13 cellular contexts compared by ENCODE assay signal in genomic region chr9:91117474-91117891, GRCh38.
A peak's percentile ranks its signal among the peaks of the same experiment; 100 is the strongest.
DNase-seq lines count a peak whose midpoint lies in the region; ATAC-seq and TF ChIP-seq lines count a peak whose summit lies in the region.
"Had no signal": no experiment of that assay in that cellular context is flagged by ENCODE, and none has a peak within 500 bp of the region (broad histone marks: within the 10 kb centered on the region; RNA-seq: fewer than 3 reads in every experiment).

No MANE protein-coding gene starts in this region.

- H3K36me3 Mint-ChIP-seq in activated CD4-positive, alpha-beta T cell treated with anti-CD3 and anti-CD28 coated beads, Interleukin-2, amount 10 ng/mL, durations not matched to agents 24 days and 14 days (ENCODE audit: low read depth): peaks cover 37% of the 10 kb centered on the region

- no peak overlapping the region for H3K4me3 Mint-ChIP-seq in activated CD4-positive, alpha-beta T cell treated with anti-CD3 and anti-CD28 coated beads, Interleukin-2, amount 10 ng/mL, durations not matched to agents 24 days and 14 days

- H3K27ac Mint-ChIP-seq in activated CD4-positive, alpha-beta T cell treated with anti-CD3 and anti-CD28 coated beads, Interleukin-2, amount 10 ng/mL, durations not matched to agents 24 days and 14 days: no peak overlapping the region
- H3K27ac Mint-ChIP-seq: nephron progenitor cell; stimulated activated naive CD8-positive, alpha-beta T cell treated with anti-CD3 and anti-CD28 coated beads, Interleukin-15, Interleukin-2, amounts not matched to agents 100 ng/mL and 50 ng/mL, for 24 hours had no signal

- ATAC-seq in omental fat pad (ENCODE audit: low FRiP score) (peak; percentile 9), HG03139 (IDR thresholded peaks at IDR 0.05; ENCODE audit: unreplicated experiment) (no peak)

- H3K36me3 ChIP-seq in fibroblast of lung (ENCODE audit: control insufficient read depth, insufficient read depth, low read length): no peaks in the 10 kb centered on the region
- H3K36me3 ChIP-seq in transverse colon: no peaks in the 10 kb centered on the region

- peaks cover 43% of the 10 kb centered on the region for H3K4me1 Mint-ChIP-seq in activated CD4-positive, alpha-beta T cell treated with anti-CD3 and anti-CD28 coated beads, Interleukin-2, amount 10 ng/mL, durations not matched to agents 24 days and 14 days

- H3K27me3 Mint-ChIP-seq in activated CD4-positive, alpha-beta T cell treated with anti-CD3 and anti-CD28 coated beads, Interleukin-2, amount 10 ng/mL, durations not matched to agents 24 days and 14 days: peaks cover 2% of the 10 kb centered on the region

- 93% methylated on average over 28 of the region's 29 CpGs; no CpG with 5 or more reads in 1 of the 2 donors for whole genome bisulfite sequencing in transverse colon (ENCODE audit: low coverage in 1 of 2), 2 donors

- no peak for TF ChIP-seq POLR2A in transverse colon (IDR thresholded peaks at IDR 0.05)

- H3K27ac ChIP-seq in fibroblast of lung (ENCODE audit: insufficient read depth, low read length) (peak overlapping the region; percentile 92), transverse colon (peak overlapping the region; percentile 45 to 64 (median 50))
- H3K27ac ChIP-seq: epithelial cell of prostate had no signal

- H3K4me1 ChIP-seq in fibroblast of lung (ENCODE audit: control insufficient read depth, extremely low read depth, insufficient read depth, low read length): peaks cover 16% of the 10 kb centered on the region
- peaks cover 3 to 29% (median 16%) of the 10 kb centered on the region in 4 donors for H3K4me1 ChIP-seq in transverse colon

- H3K9me3 ChIP-seq in fibroblast of lung (ENCODE audit: control insufficient read depth, insufficient read depth, low read depth, low read length): no peaks in the 10 kb centered on the region
- no peaks in the 10 kb centered on the region for H3K9me3 ChIP-seq in transverse colon
- H3K9me3 ChIP-seq: SK-N-SH had no signal

- no peak overlapping the region for H3K4me2 ChIP-seq in fibroblast of lung (ENCODE audit: extremely low read depth, insufficient read depth, low read length)
- H3K4me2 ChIP-seq: SK-N-SH had no signal

- H3K27me3 ChIP-seq in fibroblast of lung (ENCODE audit: control insufficient read depth, insufficient read depth, low read length): no peaks in the 10 kb centered on the region
- H3K27me3 ChIP-seq in transverse colon: peaks cover 3% of the 10 kb centered on the region

- in situ Hi-C loops in transverse colon (cut with MboI; ENCODE audit: low pct_ligation_motif_present in 1 of 4, low pct_unique_long_range_greater_than_20kb in 1 of 4, low sequenced_read_pairs in 3 of 4): no loop called here

- DNase-seq in NCI-H2171 treated with DMSO at 0.1 percent for 48 hours (lab: John Stamatoyannopoulos, UW) (peak; percentile 24), NCI-H2171 (lab: John Stamatoyannopoulos, UW) (no peak), fibroblast of lung (ENCODE audit: low read depth in 2 of 2) (no peak), omental fat pad (ENCODE audit: low spot score) (no peak), transverse colon (no peak), hippocampal formation (lab: John Stamatoyannopoulos, UW) (no peak)
- no peak for DNase-seq in activated CD4-positive, alpha-beta T cell treated with anti-CD3 and anti-CD28 coated beads, Interleukin-2, amount 10 ng/mL, durations not matched to agents 24 days and 14 days
- DNase-seq: 8988T, SK-N-SH had no signal

- peaks cover 6% of the 10 kb centered on the region for H3K9me3 Mint-ChIP-seq in activated CD4-positive, alpha-beta T cell treated with anti-CD3 and anti-CD28 coated beads, Interleukin-2, amount 10 ng/mL, durations not matched to agents 24 days and 14 days

- H3K9ac ChIP-seq in fibroblast of lung (ENCODE audit: insufficient read depth, low read length): peak overlapping the region; percentile 51
- H3K9ac ChIP-seq: SK-N-SH had no signal

- no peak overlapping the region for H3K4me3 ChIP-seq in fibroblast of lung (replicated peaks in 1 of 4; ENCODE audit: control extremely low read depth in 1 of 4, insufficient read depth in 1 of 4, low read depth in 3 of 4, low read length in 4 of 4)
- peak overlapping the region in 2 of 4 donors; percentile 19 to 30 for H3K4me3 ChIP-seq in transverse colon

- H3K79me2 ChIP-seq in fibroblast of lung (ENCODE audit: control insufficient read depth, insufficient read depth, low read length): no peaks in the 10 kb centered on the region

- H4K20me1 ChIP-seq in fibroblast of lung (ENCODE audit: control insufficient read depth, extremely low read depth, insufficient read depth, low read length): no peaks in the 10 kb centered on the region

- H2AFZ ChIP-seq in fibroblast of lung (ENCODE audit: low read length): no peak overlapping the region

- TF ChIP-seq EP300 in transverse colon (IDR thresholded peaks at IDR 0.05; ENCODE audit: low read depth): no peak

- TF ChIP-seq CTCF in fibroblast of lung (conservative IDR thresholded peaks at IDR 0.05 in 1 of 2, IDR thresholded peaks at IDR 0.05 in 1 of 2; ENCODE audit: low read depth in 1 of 2, low read length in 2 of 2) (no peak), omental fat pad (IDR thresholded peaks at IDR 0.05) (no peak), transverse colon (IDR thresholded peaks at IDR 0.05) (no peak)

- intact Hi-C loops in transverse colon (cut with DNase I; ENCODE audit: low total_unique reads): loop anchor here (10.0 kb wide), 1 partner anchor 73 kb away; no protein-coding TSS in a partner anchor
- intact Hi-C loops in activated CD4-positive, alpha-beta T cell treated with anti-CD3 and anti-CD28 coated beads, Interleukin-2, amount 10 ng/mL, durations not matched to agents 24 days and 14 days (cut with micrococcal nuclease): no loop called here
